Comparison of ENCODE assay signal across 20 cellular contexts in the genomic region with DNA sequence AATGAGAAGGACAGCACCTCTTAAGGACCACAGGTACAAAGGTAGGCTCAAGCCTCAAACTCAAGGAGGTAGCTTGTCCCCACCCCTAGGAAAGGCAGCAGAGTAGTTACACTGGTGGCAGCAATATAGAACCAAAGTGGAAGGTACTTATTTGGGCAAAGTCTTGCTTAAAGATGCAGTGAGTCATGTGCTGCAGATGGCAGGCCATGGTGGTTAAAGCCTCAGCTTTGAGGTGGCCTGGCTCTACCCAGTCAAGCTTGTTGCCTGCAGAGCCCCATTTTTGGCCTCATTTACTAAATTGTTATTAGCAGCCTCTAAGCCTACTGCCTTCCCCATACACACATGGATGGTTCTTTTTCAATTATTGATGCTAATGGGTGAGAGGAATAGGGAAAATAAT.
"Had no signal": no experiment of that assay in that cellular context is flagged by ENCODE, and none has a peak within 500 bp of the region (broad histone marks: within the 10 kb centered on the region; RNA-seq: fewer than 3 reads in every experiment).

No MANE protein-coding gene starts in this region.

- H3K4me1 ChIP-seq: prostate gland, spleen, thyroid gland had no signal

- H3K27me3 ChIP-seq: neutrophil, ovary, spleen, thyroid gland had no signal

- H3K27ac ChIP-seq: coronary artery, neutrophil, ovary, prostate gland, spleen, thyroid gland had no signal

- H3K36me3 Mint-ChIP-seq: activated CD4-positive, alpha-beta memory T cell treated with anti-CD3 and anti-CD28 coated beads for 36 hours; memory B cell; natural killer cell treated with Interleukin-12 subunit alpha and Interleukin-12 subunit beta and Interleukin-15 and Interleukin-18, amount 100 ng/mL, for 72 hours had no signal

- H3K4me1 Mint-ChIP-seq: memory B cell had no signal

- H3K9me3 Mint-ChIP-seq: activated CD4-positive, alpha-beta memory T cell treated with anti-CD3 and anti-CD28 coated beads for 36 hours; memory B cell; natural killer cell treated with Interleukin-12 subunit alpha and Interleukin-12 subunit beta and Interleukin-15 and Interleukin-18, amount 100 ng/mL, for 72 hours had no signal

- H3K4me3 ChIP-seq: coronary artery, ovary, prostate gland, spleen, thyroid gland had no signal

- DNase-seq: activated CD4-positive, alpha-beta memory T cell treated with anti-CD3 and anti-CD28 coated beads for 36 hours; activated CD4-positive, alpha-beta T cell treated with anti-CD3 and anti-CD28 coated beads for 4 hours; activated CD4-positive, CD25-positive, alpha-beta regulatory T cell; activated naive CD4-positive, alpha-beta T cell treated with Interleukin-2 at 50 U/mL for 16 hours; activated T-cell treated with anti-CD3 and anti-CD28 coated beads, Interleukin-2, amount 50 U/mL, for 1 hour; cerebellar nuclear complex; endodermal cell; left colon; ovary; spleen; stimulated activated CD4-positive, alpha-beta T cell treated with anti-CD3 and anti-CD28 coated beads, Interleukin-4, amount 100 ng/mL, for 1 hour; stimulated activated naive CD4-positive, alpha-beta T cell treated with Interleukin-2 at 50 U/mL for 16 hours; substantia nigra; T-helper 17 cell; thyroid gland had no signal

- H3K36me3 ChIP-seq: neutrophil, ovary, prostate gland, spleen, thyroid gland had no signal

- H3K9me3 ChIP-seq: neutrophil, ovary, prostate gland, thyroid gland had no signal

- ATAC-seq: left colon; natural killer cell treated with Interleukin-12 subunit alpha and Interleukin-12 subunit beta and Interleukin-15 and Interleukin-18, amount 100 ng/mL, for 72 hours; T-helper 17 cell had no signal

- H3K27ac Mint-ChIP-seq: activated CD4-positive, alpha-beta memory T cell treated with anti-CD3 and anti-CD28 coated beads for 36 hours; endodermal cell; memory B cell; natural killer cell treated with Interleukin-12 subunit alpha and Interleukin-12 subunit beta and Interleukin-15 and Interleukin-18, amount 100 ng/mL, for 72 hours; T-helper 17 cell had no signal

- H3K4me3 Mint-ChIP-seq: activated CD4-positive, alpha-beta memory T cell treated with anti-CD3 and anti-CD28 coated beads for 36 hours; endodermal cell; memory B cell; natural killer cell treated with Interleukin-12 subunit alpha and Interleukin-12 subunit beta and Interleukin-15 and Interleukin-18, amount 100 ng/mL, for 72 hours; T-helper 17 cell had no signal
